In the genomic region with DNA sequence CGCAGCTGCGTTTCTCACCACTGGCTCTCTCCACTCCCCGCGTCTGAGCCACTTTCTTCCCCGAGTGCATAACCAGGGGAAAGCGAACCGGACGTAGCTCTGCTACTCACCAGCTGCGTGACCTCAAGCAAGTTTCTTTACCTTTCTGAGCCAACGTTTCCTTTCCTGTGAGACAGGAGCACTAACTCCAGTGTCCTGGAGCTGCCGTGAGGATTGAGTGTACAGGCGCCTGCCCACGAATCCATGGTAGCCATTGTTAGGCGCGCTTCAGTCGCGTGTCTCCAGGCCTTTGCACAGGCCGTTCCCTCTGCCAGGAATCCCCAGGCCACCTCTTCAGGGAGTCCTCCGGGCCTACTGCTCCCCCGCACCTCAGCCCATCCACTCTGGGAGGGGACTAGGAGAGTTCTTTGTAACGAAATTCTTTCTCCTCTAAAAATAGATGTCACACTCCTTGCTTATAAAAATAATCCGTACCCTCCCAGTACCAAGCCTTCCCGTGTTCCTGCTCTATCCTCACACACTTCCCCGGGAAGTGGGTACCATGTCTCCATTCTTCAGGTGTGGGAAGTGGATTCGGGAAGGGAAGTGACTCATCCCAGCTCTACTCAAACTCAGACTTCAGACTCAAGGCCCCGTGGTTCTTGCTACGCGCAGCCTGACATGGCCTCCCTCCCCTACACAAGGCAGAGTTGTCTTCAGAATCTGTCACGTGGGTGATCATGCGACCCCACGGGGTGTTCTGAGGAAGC, we compare ENCODE assay signal across 9 cellular contexts. TPM values are rescaled to one million over a fixed set of nuclear protein-coding genes. Genes with fewer than 3 reads are reported as not detected.
DNase-seq lines count a peak whose midpoint lies in the region; ATAC-seq and TF ChIP-seq lines count a peak whose summit lies in the region.
"Had no signal": no experiment of that assay in that cellular context is flagged by ENCODE, and none has a peak within 500 bp of the region (broad histone marks: within the 10 kb centered on the region; RNA-seq: fewer than 3 reads in every experiment).

No MANE protein-coding gene starts in this region.

- TF ChIP-seq CTCF in brain (conservative IDR thresholded peaks at IDR 0.05) = no peak
- no peak for TF ChIP-seq CTCF in omental fat pad (IDR thresholded peaks at IDR 0.05)
- no peak for TF ChIP-seq CTCF in ovary (IDR thresholded peaks at IDR 0.05)

- peaks cover 5% of the 10 kb centered on the region for H3K27me3 Mint-ChIP-seq in brain

- no peak for DNase-seq in NT2/D1 (ENCODE audit: low read depth, low spot score)
- DNase-seq in omental fat pad (ENCODE audit: low spot score) = no peak
- DNase-seq in NCI-H2227 treated with DMSO at 0.1 percent for 48 hours (lab: John Stamatoyannopoulos, UW) = no peak
- DNase-seq in ovary = no peak
- no peak for DNase-seq in posterior vena cava (ENCODE audit: low spot score)

- no peaks in the 10 kb centered on the region for H3K36me3 Mint-ChIP-seq in brain

- H3K27me3 ChIP-seq in NT2/D1 (ENCODE audit: insufficient read depth, insufficient read length) = no peaks in the 10 kb centered on the region
- no peaks in the 10 kb centered on the region for H3K27me3 ChIP-seq in ovary

- no peak overlapping the region for H3K27ac ChIP-seq in ovary

- TF ChIP-seq POLR2A in ovary (IDR thresholded peaks at IDR 0.05) = no peak

- WGBS in ovary, 3 donors = 49 to 66% (median 57%) methylated on average over 31 of the region's 31 CpGs

- H3K4me1 Mint-ChIP-seq in brain = peaks cover 44% of the 10 kb centered on the region

- H3K36me3 ChIP-seq in NT2/D1 (ENCODE audit: insufficient read depth, insufficient read length, low read length) = no peaks in the 10 kb centered on the region
- H3K36me3 ChIP-seq in ovary = no peaks in the 10 kb centered on the region

- peaks cover 18% of the 10 kb centered on the region for H3K4me1 ChIP-seq in NT2/D1 (ENCODE audit: insufficient read depth, insufficient read length)
- H3K4me1 ChIP-seq in ovary (ENCODE audit: insufficient read depth) = peaks cover 2% of the 10 kb centered on the region

- H3K4me3 ChIP-seq in NT2/D1 (ENCODE audit: insufficient read length, low read depth) (no peak overlapping the region), ovary (no peak overlapping the region)

- ATAC-seq in GM18499 (IDR thresholded peaks at IDR 0.05; ENCODE audit: insufficient read depth, unreplicated experiment) (peak; percentile 26), HG02588 (IDR thresholded peaks at IDR 0.05; ENCODE audit: unreplicated experiment) (peak; percentile 38), omental fat pad (ENCODE audit: low FRiP score) (peak; percentile 26)

- no peak for TF ChIP-seq EP300 in ovary (IDR thresholded peaks at IDR 0.05)

- H3K4me3 Mint-ChIP-seq in brain = no peak overlapping the region

- H3K9ac ChIP-seq in NT2/D1 (ENCODE audit: insufficient read length, low read depth) = peak overlapping the region; percentile 27

- intact Hi-C loops in ovary (cut with DNase I) (loop anchor here in 1 of 4 donors (10.0 kb wide), 1 partner anchor 875 kb away; no protein-coding TSS in a partner anchor), posterior vena cava (cut with DNase I) (loop anchor here in 1 of 2 donors (10.0 kb wide), 1 partner anchor 235 kb away; no protein-coding TSS in a partner anchor)

- peak overlapping the region; percentile 18 to 75 (median 61) for H3K27ac Mint-ChIP-seq in brain

- H3K9me3 ChIP-seq in NT2/D1 (ENCODE audit: insufficient read depth, low read length) = no peaks in the 10 kb centered on the region
- no peaks in the 10 kb centered on the region for H3K9me3 ChIP-seq in ovary

- no peaks in the 10 kb centered on the region for H3K9me3 Mint-ChIP-seq in brain

RNA-seq across cellular contexts. Expression of a gene that starts 16.2 kb away (rescaled TPM):
- polyA plus RNA-seq in brain (ENCODE audit: insufficient read depth, low read depth, low replicate concordance) = 6.4 TPM
- total RNA-seq in omental fat pad = 10 to 100 TPM in 1 of 4 donors, 1 to 10 TPM in 2, under 1 TPM in 1; 0.32 to 16.2 (median 3.5) TPM
- 10 to 100 TPM in 1 of 7 donors, 1 to 10 TPM in 2, under 1 TPM in 4; 0.25 to 20.4 (median 0.62) TPM for total RNA-seq in ovary
- polyA plus RNA-seq in ovary = under 1 TPM; 0.13 to 0.15 TPM
- total RNA-seq in posterior vena cava = under 1 TPM in 1 of 2 donors, not detected in 1; 0.05 TPM
- total RNA-seq: lung microvascular endothelial cell had no signal
